ENCODE assay signal across 8 cellular contexts in the genomic region with DNA sequence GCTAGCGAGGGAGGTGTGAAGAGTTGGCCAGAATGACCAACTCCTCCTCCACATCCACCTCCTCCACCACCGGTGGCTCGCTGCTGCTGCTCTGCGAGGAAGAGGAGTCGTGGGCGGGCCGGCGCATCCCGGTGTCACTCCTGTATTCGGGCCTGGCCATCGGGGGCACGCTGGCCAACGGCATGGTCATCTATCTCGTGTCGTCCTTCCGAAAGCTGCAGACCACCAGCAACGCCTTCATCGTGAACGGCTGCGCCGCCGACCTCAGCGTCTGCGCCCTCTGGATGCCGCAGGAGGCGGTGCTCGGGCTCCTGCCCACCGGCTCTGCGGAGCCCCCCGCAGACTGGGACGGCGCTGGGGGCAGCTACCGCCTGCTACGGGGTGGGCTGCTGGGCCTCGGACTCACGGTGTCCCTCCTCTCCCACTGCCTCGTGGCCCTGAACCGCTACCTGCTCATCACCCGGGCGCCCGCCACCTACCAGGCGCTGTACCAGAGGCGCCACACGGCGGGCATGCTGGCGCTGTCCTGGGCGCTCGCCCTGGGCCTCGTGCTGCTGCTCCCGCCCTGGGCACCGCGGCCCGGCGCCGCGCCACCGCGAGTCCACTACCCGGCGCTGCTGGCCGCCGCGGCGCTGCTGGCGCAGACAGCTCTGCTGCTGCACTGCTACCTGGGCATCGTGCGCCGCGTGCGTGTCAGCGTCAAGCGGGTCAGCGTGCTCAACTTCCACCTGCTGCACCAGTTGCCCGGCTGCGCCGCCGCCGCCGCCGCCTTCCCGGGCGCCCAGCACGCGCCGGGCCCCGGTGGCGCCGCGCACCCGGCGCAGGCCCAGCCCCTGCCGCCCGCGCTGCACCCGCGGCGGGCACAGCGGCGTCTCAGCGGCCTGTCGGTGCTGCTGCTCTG. TPM values are rescaled to one million over a fixed set of nuclear protein-coding genes. Genes with fewer than 3 reads are reported as not detected.
DNase-seq lines count a peak whose midpoint lies in the region; ATAC-seq and TF ChIP-seq lines count a peak whose summit lies in the region.

No MANE protein-coding gene starts in this region.

- H3K9ac ChIP-seq in smooth muscle cell (ENCODE audit: low read depth), result no peak overlapping the region

- DNase-seq in NCI-H1417 (lab: John Stamatoyannopoulos, UW), result peak; percentile 19 to 81 (median 78)
- DNase-seq in NCI-H1417 treated with DMSO at 0.1 percent for 48 hours (lab: John Stamatoyannopoulos, UW), result no peak
- DNase-seq in NCI-H774 (lab: John Stamatoyannopoulos, UW), result peak; percentile 24
- DNase-seq in astrocyte of the cerebellum (ENCODE audit: low read depth), result no peak
- peak; percentile 57 for DNase-seq in iPS-NIHi7 (ENCODE audit: extremely low spot score)
- no peak for DNase-seq in smooth muscle cell (lab: John Stamatoyannopoulos, UW; ENCODE audit: unreplicated experiment)

- H3K4me2 ChIP-seq in smooth muscle cell, result peak overlapping the region; percentile 86

- no peak overlapping the region for H2AFZ ChIP-seq in smooth muscle cell (ENCODE audit: low read depth)

- H3F3A ChIP-seq in smooth muscle cell (ENCODE audit: low read depth), result no peaks in the 10 kb centered on the region

- H3K9me3 ChIP-seq in smooth muscle cell (replicated peaks; ENCODE audit: low read depth), result no peaks in the 10 kb centered on the region

- WGBS in smooth muscle cell (ENCODE audit: low lambda C conversion rate), result 3% methylated on average over 98 of the region's 101 CpGs

- H3K4me1 ChIP-seq in smooth muscle cell (ENCODE audit: low read depth), result peaks cover 13% of the 10 kb centered on the region

- ATAC-seq in GM21737 (IDR thresholded peaks at IDR 0.05; ENCODE audit: unreplicated experiment), result no peak
- no peak for ATAC-seq in HG02798 (IDR thresholded peaks at IDR 0.05; ENCODE audit: poor library complexity, unreplicated experiment)

- TF ChIP-seq CTCF in astrocyte of the cerebellum (IDR thresholded peaks at IDR 0.05; ENCODE audit: low read depth, low read length, missing control alignments) (peak; percentile 30), smooth muscle cell (IDR thresholded peaks at IDR 0.05; ENCODE audit: borderline replicate concordance, insufficient read depth, poor library complexity, severe bottlenecking) (no peak)

- H3K36me3 ChIP-seq in smooth muscle cell (ENCODE audit: low read depth), result no peaks in the 10 kb centered on the region

- no peak overlapping the region for H3K27ac ChIP-seq in smooth muscle cell (ENCODE audit: low read depth)

- H3K4me3 ChIP-seq in astrocyte of the cerebellum (ENCODE audit: low read depth, low read length) (peak overlapping the region; percentile 30), smooth muscle cell (peak overlapping the region; percentile 49)

- peaks cover 87% of the 10 kb centered on the region for H3K27me3 ChIP-seq in smooth muscle cell (ENCODE audit: low read depth)

- in situ Hi-C loops in astrocyte of the cerebellum (cut with HindIII; ENCODE audit: low sequenced_read_pairs), result no loop called here

- H3K79me2 ChIP-seq in smooth muscle cell (ENCODE audit: low read depth), result no peaks in the 10 kb centered on the region

- no peaks in the 10 kb centered on the region for H4K20me1 ChIP-seq in smooth muscle cell (ENCODE audit: low read depth)

RNA-seq across cellular contexts. Expression of a gene that starts 1.2 kb away (rescaled TPM):
- 0.40 TPM in 1 of 2 replicates, not detected in the other for total RNA-seq in smooth muscle cell
- polyA plus RNA-seq in smooth muscle cell, result not detected in 2 replicates

Comparison
In these comparisons a context has a peak if more than half of its experiments do, and no peak if none do; other contexts are left out.
1. DNase-seq: peak in NCI-H1417 (3 of 3), NCI-H774 (single experiment) and iPS-NIHi7 (single experiment); none in NCI-H1417 treated with DMSO at 0.1 percent for 48 hours (single experiment), astrocyte of the cerebellum (single experiment) and smooth muscle cell (single experiment).